ENCODE assay signal across 14 cellular contexts in genomic region chr6:122063761-122064160, GRCh38.
"Had no signal": no experiment of that assay in that cellular context is flagged by ENCODE, and none has a peak within 500 bp of the region (broad histone marks: within the 10 kb centered on the region; RNA-seq: fewer than 3 reads in every experiment).

No MANE protein-coding gene starts in this region.

- H3K27ac ChIP-seq: SJCRH30 had no signal

- H3K27me3 ChIP-seq: MG63, SJCRH30 had no signal

- ATAC-seq: Panc1, Right ventricle myocardium inferior, SK-N-SH treated with all-trans-retinoic acid at 6 μM for 48 hours had no signal

- H3K36me3 ChIP-seq: MG63, SJCRH30 had no signal

- DNase-seq: Karpas-422, KG1, MG63, NCI-H1092, NCI-H1417 treated with DMSO at 0.1 percent for 48 hours, NCI-H146, NCI-H1694 treated with DMSO at 0.1 percent for 48 hours, NCI-H345, NCI-H774, SHP77 treated with DMSO at 0.1 percent for 48 hours had no signal

- H3K9me3 ChIP-seq: MG63, SJCRH30 had no signal

- H3K4me3 ChIP-seq: MG63, SJCRH30 had no signal

- H3K4me1 ChIP-seq: SJCRH30 had no signal
